ENCODE assay signal across 9 cellular contexts in the genomic region with DNA sequence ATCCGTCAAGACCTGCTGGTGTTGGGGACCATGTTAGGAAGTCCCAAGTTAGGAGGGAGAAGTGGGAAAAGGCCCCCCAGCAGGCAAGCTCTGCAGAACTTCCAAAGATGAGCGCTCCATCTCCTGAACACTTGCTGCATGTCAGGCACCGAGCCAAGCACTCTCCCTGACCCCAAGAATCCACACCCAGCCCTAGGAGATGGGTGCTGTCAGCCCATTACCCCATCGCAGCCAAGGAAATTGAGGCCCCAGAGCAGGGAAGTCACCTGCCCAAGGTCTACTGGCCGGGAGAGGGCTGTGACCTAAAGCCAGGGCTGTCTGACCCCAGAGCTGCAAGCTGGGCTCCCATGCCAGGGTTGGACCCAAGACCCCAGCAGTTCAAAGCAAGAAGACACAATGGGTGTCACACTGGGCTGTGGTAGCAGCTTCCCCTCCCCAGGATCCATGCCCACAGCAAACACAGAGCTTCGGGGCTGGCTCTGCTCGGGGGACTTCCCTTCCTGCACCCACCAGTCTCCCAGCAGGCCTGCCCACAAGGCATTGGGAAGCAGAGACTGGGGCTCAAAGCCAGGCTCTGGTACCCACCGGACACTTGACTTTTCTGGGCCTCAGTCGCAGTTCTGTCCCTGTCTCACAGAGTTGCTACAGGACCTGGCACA. TPM values are rescaled to one million over a fixed set of nuclear protein-coding genes. Genes with fewer than 3 reads are reported as not detected.
DNase-seq lines count a peak whose midpoint lies in the region; ATAC-seq and TF ChIP-seq lines count a peak whose summit lies in the region.
"Had no signal": no experiment of that assay in that cellular context is flagged by ENCODE, and none has a peak within 500 bp of the region (broad histone marks: within the 10 kb centered on the region; RNA-seq: fewer than 3 reads in every experiment).

No MANE protein-coding gene starts in this region.

- 57% methylated on average over 9 of the region's 9 CpGs for WGBS in urinary bladder

- H3K27ac ChIP-seq in left ventricle myocardium inferior (replicated peaks) (peak overlapping the region; percentile 91), angular gyrus (ENCODE audit: low read depth, low read length) (peak overlapping the region; percentile 89), muscle layer of duodenum (ENCODE audit: low read length) (peak overlapping the region; percentile 97), urinary bladder (ENCODE audit: low read depth) (peak overlapping the region; percentile 44)

- DNase-seq in left ventricle myocardium inferior: peak; percentile 15
- DNase-seq in cardiac septum (ENCODE audit: low spot score): no peak
- DNase-seq in omental fat pad (ENCODE audit: low spot score): no peak
- no peak for DNase-seq in NCI-H187 treated with DMSO at 0.1 percent for 48 hours (lab: John Stamatoyannopoulos, UW)
- no peak for DNase-seq in NCI-H128 (lab: John Stamatoyannopoulos, UW; ENCODE audit: unreplicated experiment)
- DNase-seq: T1000 had no signal

- no peak overlapping the region for H3K4me3 ChIP-seq in left ventricle myocardium inferior
- peak overlapping the region in 1 of 2 donors; percentile 1 for H3K4me3 ChIP-seq in muscle layer of duodenum (ENCODE audit: low read depth in 1 of 2, low read length in 2 of 2)
- no peak overlapping the region for H3K4me3 ChIP-seq in urinary bladder (ENCODE audit: low read depth, low read length)

- intact Hi-C loops in left ventricle myocardium inferior (cut with micrococcal nuclease): no loop called here
- intact Hi-C loops in cardiac septum (cut with DNase I): no loop called here

- no peak for TF ChIP-seq CTCF in left ventricle myocardium inferior (IDR thresholded peaks at IDR 0.05; ENCODE audit: borderline replicate concordance)
- no peak for TF ChIP-seq CTCF in omental fat pad (IDR thresholded peaks at IDR 0.05)

- no peak for ATAC-seq in omental fat pad (ENCODE audit: low FRiP score)

- H3K27me3 ChIP-seq in left ventricle myocardium inferior (ENCODE audit: low read depth): no peaks in the 10 kb centered on the region
- no peaks in the 10 kb centered on the region for H3K27me3 ChIP-seq in muscle layer of duodenum (ENCODE audit: low read depth, low read length)

- H3K36me3 ChIP-seq in left ventricle myocardium inferior (no peaks in the 10 kb centered on the region), muscle layer of duodenum (ENCODE audit: control insufficient read depth in 1 of 2, insufficient read depth in 2 of 2, low read length in 2 of 2) (no peaks in the 10 kb centered on the region), urinary bladder (ENCODE audit: insufficient read depth) (no peaks in the 10 kb centered on the region)

- H3K9me3 ChIP-seq in left ventricle myocardium inferior (replicated peaks) (no peaks in the 10 kb centered on the region), muscle layer of duodenum (ENCODE audit: control insufficient read depth in 1 of 2, low read length in 2 of 2) (no peaks in the 10 kb centered on the region)

- H3K4me1 ChIP-seq in left ventricle myocardium inferior (peaks cover 100% of the 10 kb centered on the region), muscle layer of duodenum (ENCODE audit: control insufficient read depth in 1 of 2, insufficient read depth in 2 of 2, low read length in 2 of 2) (peaks cover 71 to 82% of the 10 kb centered on the region in 2 donors), urinary bladder (ENCODE audit: insufficient read depth) (no peaks in the 10 kb centered on the region)

RNA-seq across cellular contexts. Expression of a gene that starts 13.5 kb away (rescaled TPM):
- total RNA-seq in left ventricle myocardium inferior: 20.7 TPM
- total RNA-seq in cardiac septum: 24.1 TPM
- total RNA-seq in urinary bladder: 30.4 TPM
- polyA plus RNA-seq in urinary bladder: 67.1 TPM
- total RNA-seq in omental fat pad: 1 to 10 TPM; 4.8 to 9.0 (median 7.1) TPM

RNA-seq across cellular contexts. Expression of a gene that starts 29.6 kb away (rescaled TPM):
- 14.0 TPM for total RNA-seq in left ventricle myocardium inferior
- 14.9 TPM for total RNA-seq in cardiac septum
- total RNA-seq in urinary bladder: 7.5 TPM
- polyA plus RNA-seq in urinary bladder: 32.1 TPM
- 10 to 100 TPM in 3 of 4 donors, 1 to 10 TPM in 1; 8.8 to 18.0 (median 13.5) TPM for total RNA-seq in omental fat pad

RNA-seq across cellular contexts. Expression of a gene that starts 36.7 kb away (rescaled TPM):
- total RNA-seq in left ventricle myocardium inferior (0.85 TPM), cardiac septum (0.57 TPM), urinary bladder (0.48 TPM), omental fat pad (1 to 10 TPM in 3 of 4 donors, under 1 TPM in 1; 0.82 to 3.0 (median 1.3) TPM)
- 1.4 TPM for polyA plus RNA-seq in urinary bladder

RNA-seq across cellular contexts. Expression of a gene that starts 50.4 kb away (rescaled TPM):
- total RNA-seq in left ventricle myocardium inferior: 31.3 TPM
- 48.1 TPM for total RNA-seq in cardiac septum
- 6.8 TPM for total RNA-seq in urinary bladder
- 35.1 TPM for polyA plus RNA-seq in urinary bladder
- total RNA-seq in omental fat pad: 10 to 100 TPM; 26.6 to 78.5 (median 45.0) TPM

Comparison
In these comparisons a context has a peak if more than half of its experiments do, and no peak if none do; other contexts are left out.
1. H3K27ac ChIP-seq: peak in every context shown above with its lines; median percentile 97 in muscle layer of duodenum; 91 in left ventricle myocardium inferior; 89 in angular gyrus; 44 in urinary bladder.